ENCODE assay signal across 1 cellular context in the genomic region with DNA sequence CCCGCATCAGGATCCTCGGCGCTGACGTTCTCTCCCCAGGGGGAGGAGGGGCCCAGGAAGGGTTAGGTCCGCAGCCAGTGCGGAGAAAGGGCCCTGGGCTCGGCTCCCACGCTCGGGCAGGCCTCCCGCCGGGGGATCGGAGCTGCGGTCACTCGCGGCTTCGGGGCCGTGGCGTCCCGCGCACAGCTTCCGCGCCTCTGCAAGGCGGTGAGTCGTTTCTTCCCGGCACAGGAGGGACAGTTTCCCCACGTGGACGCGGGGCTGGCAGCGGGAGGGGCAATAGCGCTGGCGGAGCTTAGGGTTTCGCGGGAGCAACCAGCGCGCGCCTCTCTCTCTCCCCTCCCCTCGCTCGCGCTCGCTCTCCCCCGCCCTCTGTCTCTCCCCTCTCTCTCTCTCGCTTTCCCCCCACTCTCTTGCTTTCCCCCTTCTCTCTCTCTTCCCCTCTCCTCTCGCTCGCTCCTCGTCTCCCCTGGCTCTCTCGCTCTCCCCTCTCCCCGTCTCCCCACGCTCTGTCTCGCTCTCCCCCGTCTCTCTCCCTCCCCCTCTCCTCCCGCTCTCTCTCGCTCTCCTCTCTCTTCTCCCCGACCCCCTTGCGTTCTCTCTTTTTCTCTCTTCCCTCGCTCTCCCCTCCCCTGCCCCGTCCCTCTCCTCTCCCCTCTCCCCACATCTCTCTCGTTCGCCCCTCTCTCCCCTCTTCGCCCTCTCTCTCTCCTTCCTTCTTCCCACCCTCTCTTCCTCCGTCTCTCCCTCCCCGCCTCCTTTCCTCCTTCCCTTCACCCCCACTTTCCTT.
TF ChIP-seq lines count a peak whose summit lies in the region.

No MANE protein-coding gene starts in this region.

TF ChIP-seq in K562, 482 proteins besides CTCF, POLR2A, EP300 and RAD21 (continued from another document):
- TF ChIP-seq TSC22D4 (tag; IDR thresholded peaks at IDR 0.05): no peak
- TF ChIP-seq ARNT (IDR thresholded peaks at IDR 0.05): no peak
- TF ChIP-seq, protein P1, sequence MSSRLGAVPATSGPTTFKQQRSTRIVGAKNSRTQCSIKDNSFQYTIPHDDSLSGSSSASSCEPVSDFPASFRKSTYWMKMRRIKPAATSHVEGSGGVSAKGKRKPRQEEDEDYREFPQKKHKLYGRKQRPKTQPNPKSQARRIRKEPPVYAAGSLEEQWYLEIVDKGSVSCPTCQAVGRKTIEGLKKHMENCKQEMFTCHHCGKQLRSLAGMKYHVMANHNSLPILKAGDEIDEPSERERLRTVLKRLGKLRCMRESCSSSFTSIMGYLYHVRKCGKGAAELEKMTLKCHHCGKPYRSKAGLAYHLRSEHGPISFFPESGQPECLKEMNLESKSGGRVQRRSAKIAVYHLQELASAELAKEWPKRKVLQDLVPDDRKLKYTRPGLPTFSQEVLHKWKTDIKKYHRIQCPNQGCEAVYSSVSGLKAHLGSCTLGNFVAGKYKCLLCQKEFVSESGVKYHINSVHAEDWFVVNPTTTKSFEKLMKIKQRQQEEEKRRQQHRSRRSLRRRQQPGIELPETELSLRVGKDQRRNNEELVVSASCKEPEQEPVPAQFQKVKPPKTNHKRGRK (tag; IDR thresholded peaks at IDR 0.05): peak; percentile 85
- TF ChIP-seq E2F6 (IDR thresholded peaks at IDR 0.05; ENCODE audit: borderline replicate concordance in 1 of 2, extremely low read depth in 1 of 2, insufficient read depth in 1 of 2, insufficient read length in 1 of 2, low read depth in 1 of 2, low read length in 1 of 2, poor library complexity in 1 of 2, severe bottlenecking in 1 of 2): peak in 1 of 2 experiments; percentile 35
